Comparison of ENCODE assay signal across 9 cellular contexts in the genomic region with DNA sequence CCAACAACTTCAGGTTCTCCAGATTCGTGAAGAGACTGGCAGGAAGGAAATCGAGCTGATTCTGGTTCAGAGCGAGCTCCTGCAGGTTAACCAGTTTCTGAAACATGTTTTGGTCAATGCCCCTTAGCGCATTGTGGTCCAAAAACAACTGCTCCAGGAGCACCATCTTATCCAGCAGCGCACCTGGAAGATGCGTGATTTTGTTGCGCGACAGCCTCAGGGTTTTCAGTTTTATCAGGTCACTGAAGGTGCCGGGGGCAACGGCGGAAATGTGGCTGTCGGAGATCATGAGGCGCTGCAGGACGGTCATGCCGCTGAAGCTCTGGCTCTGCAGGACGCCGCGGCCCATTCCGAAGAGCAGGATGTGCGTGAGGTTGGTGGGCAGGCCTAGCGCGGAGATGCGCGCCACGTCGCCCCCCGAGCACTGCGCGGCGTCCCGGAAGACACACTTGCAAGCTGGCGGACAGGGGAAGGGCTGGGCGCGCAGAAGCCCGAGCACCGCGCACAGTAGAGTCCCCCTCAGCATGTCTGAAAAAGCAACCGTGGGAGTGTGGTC. TPM values are rescaled to one million over a fixed set of nuclear protein-coding genes. Genes with fewer than 3 reads are reported as not detected.
A peak's percentile ranks its signal among the peaks of the same experiment; 100 is the strongest.
DNase-seq lines count a peak whose midpoint lies in the region; ATAC-seq and TF ChIP-seq lines count a peak whose summit lies in the region.
"Had no signal": no experiment of that assay in that cellular context is flagged by ENCODE, and none has a peak within 500 bp of the region (broad histone marks: within the 10 kb centered on the region; RNA-seq: fewer than 3 reads in every experiment).

No MANE protein-coding gene starts in this region.

- no peak overlapping the region for H3K27ac Mint-ChIP-seq in activated naive CD8-positive, alpha-beta T cell treated with anti-CD3 and anti-CD28 coated beads for 36 hours

- WGBS in suprapubic skin = 34% methylated on average over 10 of the region's 38 CpGs

- CTCF ChIA-PET in PC-3 (lab: Charles Lee) = no interaction called here

- H3K27me3 Mint-ChIP-seq in activated naive CD8-positive, alpha-beta T cell treated with anti-CD3 and anti-CD28 coated beads for 36 hours = no peaks in the 10 kb centered on the region

- H3K4me3 ChIP-seq in suprapubic skin (peak overlapping the region; percentile 30), PC-3 (ENCODE audit: low read length) (no peak overlapping the region)

- DNase-seq in activated T-cell treated with anti-CD3 and anti-CD28 coated beads for 1 hour (ENCODE audit: low read depth) = peak; percentile 16
- DNase-seq in activated T-cell treated with anti-CD3 and anti-CD28 coated beads for 4 hours = no peak
- peak; percentile 57 for DNase-seq in activated naive CD8-positive, alpha-beta T cell treated with anti-CD3 and anti-CD28 coated beads for 36 hours
- DNase-seq in islet precursor cell = peak; percentile 73
- no peak for DNase-seq in suprapubic skin (ENCODE audit: low spot score in 2 of 2)
- no peak for DNase-seq in PC-3

- no peaks in the 10 kb centered on the region for H3F3A ChIP-seq in PC-3 (ENCODE audit: low read length, unreplicated experiment)

- H3K9me3 Mint-ChIP-seq in activated naive CD8-positive, alpha-beta T cell treated with anti-CD3 and anti-CD28 coated beads for 36 hours = peaks cover under 1% of the 10 kb centered on the region

- H3K36me3 Mint-ChIP-seq in activated naive CD8-positive, alpha-beta T cell treated with anti-CD3 and anti-CD28 coated beads for 36 hours = no peaks in the 10 kb centered on the region

- BruUV-seq in PC-3 (replicated peaks; lab: Mats Ljungman, UMichigan) = no TSS peak

- H4K20me1 ChIP-seq in PC-3 (ENCODE audit: low read length) = no peaks in the 10 kb centered on the region

- peaks cover 53% of the 10 kb centered on the region for H3K4me1 Mint-ChIP-seq in activated naive CD8-positive, alpha-beta T cell treated with anti-CD3 and anti-CD28 coated beads for 36 hours

- no peaks in the 10 kb centered on the region for H3K9me2 ChIP-seq in PC-3 (replicated peaks; ENCODE audit: low read length)

- no peaks in the 10 kb centered on the region for H3K36me3 ChIP-seq in suprapubic skin
- H3K36me3 ChIP-seq in PC-3 (ENCODE audit: low read depth, low read length) = no peaks in the 10 kb centered on the region

- TF ChIP-seq POLR2A in suprapubic skin (IDR thresholded peaks at IDR 0.05) = no peak

- H3K4me1 ChIP-seq in suprapubic skin (peaks cover 30% of the 10 kb centered on the region), PC-3 (ENCODE audit: insufficient read depth, low read length) (no peaks in the 10 kb centered on the region)

- H3K4me3 Mint-ChIP-seq in activated naive CD8-positive, alpha-beta T cell treated with anti-CD3 and anti-CD28 coated beads for 36 hours = peak overlapping the region; percentile 77

- POLR2A ChIA-PET in PC-3 (lab: Charles Lee; ENCODE audit: unreplicated experiment) = no interaction called here

- intact Hi-C loops in PC-3 (cut with micrococcal nuclease) = no loop called here

- no peak for TF ChIP-seq CTCF in suprapubic skin (IDR thresholded peaks at IDR 0.05)
- TF ChIP-seq CTCF in PC-3 (conservative IDR thresholded peaks at IDR 0.05; ENCODE audit: low read depth, low read length) = no peak

- ATAC-seq in HG03460 (IDR thresholded peaks at IDR 0.05; ENCODE audit: unreplicated experiment) (no peak), GM21825 (IDR thresholded peaks at IDR 0.05; ENCODE audit: unreplicated experiment) (no peak), PC-3 (no peak)

- H3K27me3 ChIP-seq in suprapubic skin (peaks cover 26% of the 10 kb centered on the region), PC-3 (ENCODE audit: low read length) (no peaks in the 10 kb centered on the region)

- H3K9me3 ChIP-seq in suprapubic skin = no peaks in the 10 kb centered on the region
- no peaks in the 10 kb centered on the region for H3K9me3 ChIP-seq in PC-3 (ENCODE audit: low read length)

- no peak overlapping the region for H3K9ac ChIP-seq in PC-3 (ENCODE audit: low read length)

- H3K27ac ChIP-seq in suprapubic skin (no peak overlapping the region), PC-3 (ENCODE audit: low read length) (no peak overlapping the region)

- no peak overlapping the region for H3K4me2 ChIP-seq in PC-3 (ENCODE audit: low read length)

- no peaks in the 10 kb centered on the region for H3K79me2 ChIP-seq in PC-3 (ENCODE audit: low read length)

- no peak for TF ChIP-seq EP300 in suprapubic skin (IDR thresholded peaks at IDR 0.05)

- H2AFZ ChIP-seq in PC-3 (ENCODE audit: low read length) = no peak overlapping the region

RNA-seq across cellular contexts. Expression of gene GP5, which starts 1.2 kb away (rescaled TPM):
- total RNA-seq in activated naive CD8-positive, alpha-beta T cell treated with anti-CD3 and anti-CD28 coated beads for 36 hours = under 1 TPM; 0.80 TPM
- total RNA-seq in suprapubic skin = under 1 TPM in 1 of 4 donors, not detected in 3; 0.19 TPM
- total RNA-seq in PC-3 (2014; rRNA removed) = not detected in 2 replicates

RNA-seq across cellular contexts. Expression of gene LRRC15, which starts 28.3 kb away (rescaled TPM):
- not detected for total RNA-seq in activated naive CD8-positive, alpha-beta T cell treated with anti-CD3 and anti-CD28 coated beads for 36 hours
- total RNA-seq in suprapubic skin (10 to 100 TPM in 1 of 4 donors, 1 to 10 TPM in 2, not detected in 1; 5.6 to 23.7 (median 9.6) TPM), PC-3 (2014; rRNA removed) (0.29 and 0.36 TPM in 2 replicates)

RNA-seq across cellular contexts. Expression of gene CPN2, which starts 46.7 kb away (rescaled TPM):
- total RNA-seq in activated naive CD8-positive, alpha-beta T cell treated with anti-CD3 and anti-CD28 coated beads for 36 hours = not detected
- not detected for total RNA-seq in suprapubic skin
- total RNA-seq in PC-3 (2014; rRNA removed) = 0.07 TPM in 1 of 2 replicates, not detected in the other
- total RNA-seq: dermis microvascular lymphatic vessel endothelial cell had no signal

Comparison
In these comparisons a context has a peak if more than half of its experiments do, and no peak if none do; other contexts are left out.
1. DNase-seq: peak in activated T-cell treated with anti-CD3 and anti-CD28 coated beads for 1 hour (single experiment), activated naive CD8-positive, alpha-beta T cell treated with anti-CD3 and anti-CD28 coated beads for 36 hours (single experiment) and islet precursor cell (single experiment); none in activated T-cell treated with anti-CD3 and anti-CD28 coated beads for 4 hours (single experiment), suprapubic skin (0 of 2) and PC-3 (single experiment).